1 cellular context compared by ENCODE assay signal in the genomic region with DNA sequence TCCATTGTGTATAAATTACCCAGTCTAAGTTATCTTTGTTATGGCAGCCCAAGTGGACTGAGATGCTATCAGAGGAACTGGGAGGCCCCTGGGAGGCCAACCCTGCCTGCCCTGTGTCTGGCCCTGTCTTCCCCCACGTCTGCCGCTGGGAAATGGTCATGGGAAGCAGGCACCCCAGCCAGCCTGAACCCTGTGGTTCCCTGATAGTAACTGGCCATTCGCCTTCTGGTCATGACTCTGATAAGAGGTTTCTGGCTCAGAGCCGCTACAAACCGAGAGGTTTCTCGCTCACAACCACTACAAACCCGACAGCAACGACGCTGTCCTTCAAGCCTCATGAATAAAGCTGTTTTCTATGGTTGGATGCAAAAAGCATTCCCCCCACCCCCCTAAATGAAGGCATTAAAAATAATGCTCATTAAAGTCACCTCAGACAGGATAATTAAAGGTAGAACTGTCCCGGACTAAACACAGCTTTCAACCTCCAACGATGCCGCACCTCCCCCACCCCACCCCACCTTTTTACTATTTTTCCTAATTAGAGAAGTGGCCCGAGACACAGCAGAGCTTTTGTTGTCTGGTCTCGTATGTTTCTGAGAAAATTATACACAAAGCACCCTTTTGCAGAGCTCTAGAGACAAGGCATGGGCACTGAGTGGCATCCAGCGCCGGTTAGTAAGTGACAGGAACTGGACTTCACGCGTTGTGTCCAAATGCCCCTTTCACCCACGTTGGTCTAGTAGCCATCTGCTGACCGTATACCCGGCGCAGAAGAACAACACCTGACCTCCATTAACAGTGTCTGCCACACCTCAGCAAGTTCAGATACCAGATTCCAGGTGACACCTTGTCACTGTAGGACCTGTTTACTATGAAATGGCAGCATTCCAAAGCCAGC.
A peak's percentile ranks its signal among the peaks of the same experiment; 100 is the strongest.
TF ChIP-seq lines count a peak whose summit lies in the region.

No MANE protein-coding gene starts in this region.

TF ChIP-seq in K562, 482 proteins besides CTCF, POLR2A, EP300 and RAD21 (continued from another document and continues in another):
- peak; percentile 67 for TF ChIP-seq JUND (IDR thresholded peaks at IDR 0.05; ENCODE audit: borderline replicate concordance, low read depth, low read length)
- TF ChIP-seq JUND (tag; IDR thresholded peaks at IDR 0.05; ENCODE audit: borderline replicate concordance, low read depth, low read length): peak; percentile 70; the same call in 1 of the 3 replicates
- TF ChIP-seq, protein P1, sequence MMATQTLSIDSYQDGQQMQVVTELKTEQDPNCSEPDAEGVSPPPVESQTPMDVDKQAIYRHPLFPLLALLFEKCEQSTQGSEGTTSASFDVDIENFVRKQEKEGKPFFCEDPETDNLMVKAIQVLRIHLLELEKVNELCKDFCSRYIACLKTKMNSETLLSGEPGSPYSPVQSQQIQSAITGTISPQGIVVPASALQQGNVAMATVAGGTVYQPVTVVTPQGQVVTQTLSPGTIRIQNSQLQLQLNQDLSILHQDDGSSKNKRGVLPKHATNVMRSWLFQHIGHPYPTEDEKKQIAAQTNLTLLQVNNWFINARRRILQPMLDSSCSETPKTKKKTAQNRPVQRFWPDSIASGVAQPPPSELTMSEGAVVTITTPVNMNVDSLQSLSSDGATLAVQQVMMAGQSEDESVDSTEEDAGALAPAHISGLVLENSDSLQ (IDR thresholded peaks at IDR 0.05): peak; percentile 61
- TF ChIP-seq, protein P2, sequence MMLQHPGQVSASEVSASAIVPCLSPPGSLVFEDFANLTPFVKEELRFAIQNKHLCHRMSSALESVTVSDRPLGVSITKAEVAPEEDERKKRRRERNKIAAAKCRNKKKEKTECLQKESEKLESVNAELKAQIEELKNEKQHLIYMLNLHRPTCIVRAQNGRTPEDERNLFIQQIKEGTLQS (IDR thresholded peaks at IDR 0.05): peak; percentile 49; the same call in 1 of the 2 replicates
- TF ChIP-seq, protein P2 (CRISPR knock-in tag; conservative IDR thresholded peaks at IDR 0.05): no peak
- TF ChIP-seq, protein P3, sequence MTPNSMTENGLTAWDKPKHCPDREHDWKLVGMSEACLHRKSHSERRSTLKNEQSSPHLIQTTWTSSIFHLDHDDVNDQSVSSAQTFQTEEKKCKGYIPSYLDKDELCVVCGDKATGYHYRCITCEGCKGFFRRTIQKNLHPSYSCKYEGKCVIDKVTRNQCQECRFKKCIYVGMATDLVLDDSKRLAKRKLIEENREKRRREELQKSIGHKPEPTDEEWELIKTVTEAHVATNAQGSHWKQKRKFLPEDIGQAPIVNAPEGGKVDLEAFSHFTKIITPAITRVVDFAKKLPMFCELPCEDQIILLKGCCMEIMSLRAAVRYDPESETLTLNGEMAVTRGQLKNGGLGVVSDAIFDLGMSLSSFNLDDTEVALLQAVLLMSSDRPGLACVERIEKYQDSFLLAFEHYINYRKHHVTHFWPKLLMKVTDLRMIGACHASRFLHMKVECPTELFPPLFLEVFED (CRISPR knock-in tag; conservative IDR thresholded peaks at IDR 0.05): no peak
- TF ChIP-seq ZNF444 (CRISPR knock-in tag; IDR thresholded peaks at IDR 0.05): no peak
- TF ChIP-seq, protein P4, sequence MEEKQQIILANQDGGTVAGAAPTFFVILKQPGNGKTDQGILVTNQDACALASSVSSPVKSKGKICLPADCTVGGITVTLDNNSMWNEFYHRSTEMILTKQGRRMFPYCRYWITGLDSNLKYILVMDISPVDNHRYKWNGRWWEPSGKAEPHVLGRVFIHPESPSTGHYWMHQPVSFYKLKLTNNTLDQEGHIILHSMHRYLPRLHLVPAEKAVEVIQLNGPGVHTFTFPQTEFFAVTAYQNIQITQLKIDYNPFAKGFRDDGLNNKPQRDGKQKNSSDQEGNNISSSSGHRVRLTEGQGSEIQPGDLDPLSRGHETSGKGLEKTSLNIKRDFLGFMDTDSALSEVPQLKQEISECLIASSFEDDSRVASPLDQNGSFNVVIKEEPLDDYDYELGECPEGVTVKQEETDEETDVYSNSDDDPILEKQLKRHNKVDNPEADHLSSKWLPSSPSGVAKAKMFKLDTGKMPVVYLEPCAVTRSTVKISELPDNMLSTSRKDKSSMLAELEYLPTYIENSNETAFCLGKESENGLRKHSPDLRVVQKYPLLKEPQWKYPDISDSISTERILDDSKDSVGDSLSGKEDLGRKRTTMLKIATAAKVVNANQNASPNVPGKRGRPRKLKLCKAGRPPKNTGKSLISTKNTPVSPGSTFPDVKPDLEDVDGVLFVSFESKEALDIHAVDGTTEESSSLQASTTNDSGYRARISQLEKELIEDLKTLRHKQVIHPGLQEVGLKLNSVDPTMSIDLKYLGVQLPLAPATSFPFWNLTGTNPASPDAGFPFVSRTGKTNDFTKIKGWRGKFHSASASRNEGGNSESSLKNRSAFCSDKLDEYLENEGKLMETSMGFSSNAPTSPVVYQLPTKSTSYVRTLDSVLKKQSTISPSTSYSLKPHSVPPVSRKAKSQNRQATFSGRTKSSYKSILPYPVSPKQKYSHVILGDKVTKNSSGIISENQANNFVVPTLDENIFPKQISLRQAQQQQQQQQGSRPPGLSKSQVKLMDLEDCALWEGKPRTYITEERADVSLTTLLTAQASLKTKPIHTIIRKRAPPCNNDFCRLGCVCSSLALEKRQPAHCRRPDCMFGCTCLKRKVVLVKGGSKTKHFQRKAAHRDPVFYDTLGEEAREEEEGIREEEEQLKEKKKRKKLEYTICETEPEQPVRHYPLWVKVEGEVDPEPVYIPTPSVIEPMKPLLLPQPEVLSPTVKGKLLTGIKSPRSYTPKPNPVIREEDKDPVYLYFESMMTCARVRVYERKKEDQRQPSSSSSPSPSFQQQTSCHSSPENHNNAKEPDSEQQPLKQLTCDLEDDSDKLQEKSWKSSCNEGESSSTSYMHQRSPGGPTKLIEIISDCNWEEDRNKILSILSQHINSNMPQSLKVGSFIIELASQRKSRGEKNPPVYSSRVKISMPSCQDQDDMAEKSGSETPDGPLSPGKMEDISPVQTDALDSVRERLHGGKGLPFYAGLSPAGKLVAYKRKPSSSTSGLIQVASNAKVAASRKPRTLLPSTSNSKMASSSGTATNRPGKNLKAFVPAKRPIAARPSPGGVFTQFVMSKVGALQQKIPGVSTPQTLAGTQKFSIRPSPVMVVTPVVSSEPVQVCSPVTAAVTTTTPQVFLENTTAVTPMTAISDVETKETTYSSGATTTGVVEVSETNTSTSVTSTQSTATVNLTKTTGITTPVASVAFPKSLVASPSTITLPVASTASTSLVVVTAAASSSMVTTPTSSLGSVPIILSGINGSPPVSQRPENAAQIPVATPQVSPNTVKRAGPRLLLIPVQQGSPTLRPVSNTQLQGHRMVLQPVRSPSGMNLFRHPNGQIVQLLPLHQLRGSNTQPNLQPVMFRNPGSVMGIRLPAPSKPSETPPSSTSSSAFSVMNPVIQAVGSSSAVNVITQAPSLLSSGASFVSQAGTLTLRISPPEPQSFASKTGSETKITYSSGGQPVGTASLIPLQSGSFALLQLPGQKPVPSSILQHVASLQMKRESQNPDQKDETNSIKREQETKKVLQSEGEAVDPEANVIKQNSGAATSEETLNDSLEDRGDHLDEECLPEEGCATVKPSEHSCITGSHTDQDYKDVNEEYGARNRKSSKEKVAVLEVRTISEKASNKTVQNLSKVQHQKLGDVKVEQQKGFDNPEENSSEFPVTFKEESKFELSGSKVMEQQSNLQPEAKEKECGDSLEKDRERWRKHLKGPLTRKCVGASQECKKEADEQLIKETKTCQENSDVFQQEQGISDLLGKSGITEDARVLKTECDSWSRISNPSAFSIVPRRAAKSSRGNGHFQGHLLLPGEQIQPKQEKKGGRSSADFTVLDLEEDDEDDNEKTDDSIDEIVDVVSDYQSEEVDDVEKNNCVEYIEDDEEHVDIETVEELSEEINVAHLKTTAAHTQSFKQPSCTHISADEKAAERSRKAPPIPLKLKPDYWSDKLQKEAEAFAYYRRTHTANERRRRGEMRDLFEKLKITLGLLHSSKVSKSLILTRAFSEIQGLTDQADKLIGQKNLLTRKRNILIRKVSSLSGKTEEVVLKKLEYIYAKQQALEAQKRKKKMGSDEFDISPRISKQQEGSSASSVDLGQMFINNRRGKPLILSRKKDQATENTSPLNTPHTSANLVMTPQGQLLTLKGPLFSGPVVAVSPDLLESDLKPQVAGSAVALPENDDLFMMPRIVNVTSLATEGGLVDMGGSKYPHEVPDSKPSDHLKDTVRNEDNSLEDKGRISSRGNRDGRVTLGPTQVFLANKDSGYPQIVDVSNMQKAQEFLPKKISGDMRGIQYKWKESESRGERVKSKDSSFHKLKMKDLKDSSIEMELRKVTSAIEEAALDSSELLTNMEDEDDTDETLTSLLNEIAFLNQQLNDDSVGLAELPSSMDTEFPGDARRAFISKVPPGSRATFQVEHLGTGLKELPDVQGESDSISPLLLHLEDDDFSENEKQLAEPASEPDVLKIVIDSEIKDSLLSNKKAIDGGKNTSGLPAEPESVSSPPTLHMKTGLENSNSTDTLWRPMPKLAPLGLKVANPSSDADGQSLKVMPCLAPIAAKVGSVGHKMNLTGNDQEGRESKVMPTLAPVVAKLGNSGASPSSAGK (IDR thresholded peaks at IDR 0.05): peak; percentile 12; the same call in 1 of the 2 replicates
- TF ChIP-seq POLR2H (tag; IDR thresholded peaks at IDR 0.05; ENCODE audit: low read depth): no peak
- no peak for TF ChIP-seq KAT2B (IDR thresholded peaks at IDR 0.05; ENCODE audit: low read depth, low read length)
- TF ChIP-seq TRIM28 (IDR thresholded peaks at IDR 0.05): peak; percentile 72; the same call in 1 of the 2 replicates
- TF ChIP-seq, protein P5, sequence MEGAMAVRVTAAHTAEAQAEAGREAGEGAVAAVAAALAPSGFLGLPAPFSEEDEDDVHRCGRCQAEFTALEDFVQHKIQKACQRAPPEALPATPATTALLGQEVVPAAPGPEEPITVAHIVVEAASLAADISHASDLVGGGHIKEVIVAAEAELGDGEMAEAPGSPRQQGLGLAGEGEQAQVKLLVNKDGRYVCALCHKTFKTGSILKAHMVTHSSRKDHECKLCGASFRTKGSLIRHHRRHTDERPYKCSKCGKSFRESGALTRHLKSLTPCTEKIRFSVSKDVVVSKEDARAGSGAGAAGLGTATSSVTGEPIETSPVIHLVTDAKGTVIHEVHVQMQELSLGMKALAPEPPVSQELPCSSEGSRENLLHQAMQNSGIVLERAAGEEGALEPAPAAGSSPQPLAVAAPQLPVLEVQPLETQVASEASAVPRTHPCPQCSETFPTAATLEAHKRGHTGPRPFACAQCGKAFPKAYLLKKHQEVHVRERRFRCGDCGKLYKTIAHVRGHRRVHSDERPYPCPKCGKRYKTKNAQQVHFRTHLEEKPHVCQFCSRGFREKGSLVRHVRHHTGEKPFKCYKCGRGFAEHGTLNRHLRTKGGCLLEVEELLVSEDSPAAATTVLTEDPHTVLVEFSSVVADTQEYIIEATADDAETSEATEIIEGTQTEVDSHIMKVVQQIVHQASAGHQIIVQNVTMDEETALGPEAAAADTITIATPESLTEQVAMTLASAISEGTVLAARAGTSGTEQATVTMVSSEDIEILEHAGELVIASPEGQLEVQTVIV (CRISPR knock-in tag; IDR thresholded peaks at IDR 0.05; ENCODE audit: borderline replicate concordance): no peak
- TF ChIP-seq SNIP1 (IDR thresholded peaks at IDR 0.05; ENCODE audit: low read depth): no peak
- peak; percentile 99 for TF ChIP-seq CBFA2T3 (IDR thresholded peaks at IDR 0.05)
- no peak for TF ChIP-seq CBX2 (IDR thresholded peaks at IDR 0.05; ENCODE audit: insufficient read depth, low read length, poor library complexity, severe bottlenecking)
- peak; percentile 74 for TF ChIP-seq ZNF311 (CRISPR knock-in tag; IDR thresholded peaks at IDR 0.05)
- TF ChIP-seq TRIM24 (IDR thresholded peaks at IDR 0.05): peak; percentile 93 to 96
- no peak for TF ChIP-seq SMC3 (conservative IDR thresholded peaks at IDR 0.05; ENCODE audit: insufficient read depth, low read depth, low read length)
- no peak for TF ChIP-seq KLF10 (CRISPR knock-in tag; IDR thresholded peaks at IDR 0.05)
- TF ChIP-seq SP1 (CRISPR knock-in tag; IDR thresholded peaks at IDR 0.05): peak; percentile 52
- TF ChIP-seq DNMT1 (IDR thresholded peaks at IDR 0.05): no peak
- TF ChIP-seq HIVEP1 (CRISPR knock-in tag; IDR thresholded peaks at IDR 0.05): no peak
- no peak for TF ChIP-seq RBM39 (optimal IDR thresholded peaks at IDR 0.05; ENCODE audit: low read depth, low read length)
- TF ChIP-seq CXXC5 (CRISPR knock-in tag; IDR thresholded peaks at IDR 0.05): peak; percentile 82
- no peak for TF ChIP-seq IRF2 (CRISPR knock-in tag; IDR thresholded peaks at IDR 0.05)
- peak; percentile 97 for TF ChIP-seq TAL1 (IDR thresholded peaks at IDR 0.05)
- TF ChIP-seq, protein P6, sequence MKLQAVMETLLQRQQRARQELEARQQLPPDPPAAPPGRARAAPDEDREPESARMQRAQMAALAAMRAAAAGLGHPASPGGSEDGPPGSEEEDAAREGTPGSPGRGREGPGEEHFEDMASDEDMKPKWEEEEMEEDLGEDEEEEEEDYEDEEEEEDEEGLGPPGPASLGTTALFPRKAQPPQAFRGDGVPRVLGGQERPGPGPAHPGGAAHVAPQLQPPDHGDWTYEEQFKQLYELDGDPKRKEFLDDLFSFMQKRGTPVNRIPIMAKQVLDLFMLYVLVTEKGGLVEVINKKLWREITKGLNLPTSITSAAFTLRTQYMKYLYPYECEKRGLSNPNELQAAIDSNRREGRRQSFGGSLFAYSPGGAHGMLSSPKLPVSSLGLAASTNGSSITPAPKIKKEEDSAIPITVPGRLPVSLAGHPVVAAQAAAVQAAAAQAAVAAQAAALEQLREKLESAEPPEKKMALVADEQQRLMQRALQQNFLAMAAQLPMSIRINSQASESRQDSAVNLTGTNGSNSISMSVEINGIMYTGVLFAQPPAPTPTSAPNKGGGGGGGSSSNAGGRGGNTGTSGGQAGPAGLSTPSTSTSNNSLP (IDR thresholded peaks at IDR 0.05; ENCODE audit: borderline replicate concordance, low read depth, low read length): peak; percentile 80; the same call in 1 of the 2 replicates
- TF ChIP-seq, protein P7, sequence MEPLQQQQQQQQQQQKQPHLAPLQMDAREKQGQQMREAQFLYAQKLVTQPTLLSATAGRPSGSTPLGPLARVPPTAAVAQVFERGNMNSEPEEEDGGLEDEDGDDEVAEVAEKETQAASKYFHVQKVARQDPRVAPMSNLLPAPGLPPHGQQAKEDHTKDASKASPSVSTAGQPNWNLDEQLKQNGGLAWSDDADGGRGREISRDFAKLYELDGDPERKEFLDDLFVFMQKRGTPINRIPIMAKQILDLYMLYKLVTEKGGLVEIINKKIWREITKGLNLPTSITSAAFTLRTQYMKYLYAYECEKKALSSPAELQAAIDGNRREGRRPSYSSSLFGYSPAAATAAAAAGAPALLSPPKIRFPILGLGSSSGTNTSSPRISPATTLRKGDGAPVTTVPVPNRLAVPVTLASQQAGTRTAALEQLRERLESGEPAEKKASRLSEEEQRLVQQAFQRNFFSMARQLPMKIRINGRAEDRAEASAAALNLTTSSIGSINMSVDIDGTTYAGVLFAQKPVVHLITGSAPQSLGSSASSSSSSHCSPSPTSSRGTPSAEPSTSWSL (CRISPR knock-in tag; IDR thresholded peaks at IDR 0.05; ENCODE audit: borderline replicate concordance): no peak
